Comparison of ENCODE assay signal across 8 cellular contexts in the genomic region with DNA sequence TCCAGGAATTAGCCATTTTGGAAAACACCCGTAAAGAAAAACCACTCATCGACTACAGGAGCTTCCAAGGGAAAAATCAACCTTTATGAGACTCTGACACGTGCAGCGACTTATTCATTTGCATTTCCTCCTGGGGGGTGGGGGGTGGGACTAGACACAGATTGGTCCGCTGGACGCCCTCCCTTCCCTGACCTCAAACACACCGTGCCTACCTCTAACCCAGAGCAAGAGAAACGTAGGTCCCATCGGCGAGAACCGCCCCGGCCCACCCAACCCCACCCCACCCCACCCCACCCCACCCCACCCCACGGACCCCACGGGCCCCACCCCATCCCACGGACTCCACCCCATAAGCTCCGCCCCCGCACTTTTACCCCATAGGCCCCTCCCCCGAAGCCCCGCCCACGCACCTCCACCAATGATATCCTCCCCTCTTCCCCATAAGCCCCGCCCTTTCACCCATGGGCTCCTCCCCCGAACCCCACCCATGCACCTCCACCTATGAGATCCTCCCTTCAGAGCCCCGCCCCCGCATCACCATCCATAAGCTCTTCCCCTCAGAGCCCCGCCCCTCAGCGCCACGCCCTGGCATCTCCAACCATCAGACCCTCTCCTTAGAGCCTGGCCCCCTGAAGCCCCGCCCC. TPM values are rescaled to one million over a fixed set of nuclear protein-coding genes. Genes with fewer than 3 reads are reported as not detected.
DNase-seq lines count a peak whose midpoint lies in the region; ATAC-seq, FAIRE-seq and TF ChIP-seq lines count a peak whose summit lies in the region.

No MANE protein-coding gene starts in this region.

- H4K20me1 ChIP-seq in astrocyte (ENCODE audit: insufficient read depth, low read length) (peaks cover 23% of the 10 kb centered on the region), PC-9 (ENCODE audit: insufficient read depth) (no peaks in the 10 kb centered on the region)

- no TSS peak for BruUV-seq in PC-9 (replicated peaks; lab: Mats Ljungman, UMichigan)

- POLR2A ChIA-PET in PC-9 (lab: Charles Lee; ENCODE audit: unreplicated experiment): no interaction called here

- peaks cover 3% of the 10 kb centered on the region for H3K36me3 ChIP-seq in astrocyte (ENCODE audit: insufficient read depth, low read length)
- peaks cover 23 to 37% of the 10 kb centered on the region in 2 donors for H3K36me3 ChIP-seq in lung (ENCODE audit: control insufficient read depth in 2 of 2, insufficient read depth in 2 of 2, low read length in 2 of 2)
- H3K36me3 ChIP-seq in urinary bladder (ENCODE audit: insufficient read depth): peaks cover 13% of the 10 kb centered on the region
- no peaks in the 10 kb centered on the region for H3K36me3 ChIP-seq in PC-9 (ENCODE audit: low read depth)

- peaks cover 2% of the 10 kb centered on the region for H3K4me1 Mint-ChIP-seq in astrocyte (ENCODE audit: low read depth, unreplicated experiment)

- peak overlapping the region; percentile 95 for H3K9ac ChIP-seq in astrocyte (ENCODE audit: low read length)

- H3K27ac Mint-ChIP-seq in astrocyte (ENCODE audit: unreplicated experiment): peak overlapping the region; percentile 97

- no peak for FAIRE-seq in astrocyte (lab: Jason Lieb, UNC)

- ATAC-seq in Right ventricle myocardium superior (ENCODE audit: poor library complexity): peak; percentile 6
- ATAC-seq in Right ventricle myocardium inferior: no peak
- no peak for ATAC-seq in lung (ENCODE audit: insufficient read depth, low FRiP score)
- ATAC-seq in GM21619 (IDR thresholded peaks at IDR 0.05; ENCODE audit: unreplicated experiment): no peak

- peaks cover 9% of the 10 kb centered on the region for H3K36me3 Mint-ChIP-seq in astrocyte (ENCODE audit: low read depth, unreplicated experiment)

- DNase-seq in Right ventricle myocardium superior (no peak), Right ventricle myocardium inferior (ENCODE audit: missing footprints) (no peak), astrocyte (ENCODE audit: low read depth) (no peak), lung (ENCODE audit: low spot score) (no peak), PC-9 (no peak), NCI-H146 treated with DMSO at 0.1 percent for 48 hours (lab: John Stamatoyannopoulos, UW; ENCODE audit: unreplicated experiment) (no peak)

- 50% methylated on average over 23 to 28 of the region's 28 CpGs for WGBS in lung, 2 donors
- 53% methylated on average over 28 of the region's 28 CpGs for WGBS in urinary bladder

- H3K4me2 ChIP-seq in astrocyte (ENCODE audit: low read length) (peak overlapping the region; percentile 87), PC-9 (no peak overlapping the region)

- H2AFZ ChIP-seq in astrocyte (ENCODE audit: low read depth, low read length): peak overlapping the region; percentile 24
- H2AFZ ChIP-seq in PC-9: no peak overlapping the region

- peaks cover 31% of the 10 kb centered on the region for H3K79me2 ChIP-seq in astrocyte (ENCODE audit: insufficient read depth, low read length)
- peaks cover 13% of the 10 kb centered on the region; the same call in 1 of the 2 replicates for H3K79me2 ChIP-seq in PC-9 (ENCODE audit: low read depth)

- H3K4me1 ChIP-seq in astrocyte (ENCODE audit: insufficient read depth, low read length) (peaks cover 7% of the 10 kb centered on the region), lung (ENCODE audit: control insufficient read depth in 2 of 2, insufficient read depth in 2 of 2, low read length in 2 of 2) (peaks cover 0 to 12% of the 10 kb centered on the region in 2 donors), urinary bladder (ENCODE audit: insufficient read depth) (no peaks in the 10 kb centered on the region), PC-9 (replicated peaks; ENCODE audit: insufficient read depth) (no peaks in the 10 kb centered on the region)

- no peaks in the 10 kb centered on the region for H3K9me3 ChIP-seq in astrocyte (ENCODE audit: insufficient read depth, low read depth, low read length)
- H3K9me3 ChIP-seq in lung (ENCODE audit: control insufficient read depth in 2 of 2, insufficient read depth in 1 of 2, low read length in 1 of 2): no peaks in the 10 kb centered on the region
- no peaks in the 10 kb centered on the region for H3K9me3 ChIP-seq in PC-9 (ENCODE audit: insufficient read depth, low read depth)

- TF ChIP-seq CTCF in astrocyte (IDR thresholded peaks at IDR 0.05; ENCODE audit: insufficient read depth, low read depth, low read length) (no peak), lung (IDR thresholded peaks at IDR 0.05; ENCODE audit: control extremely low read depth, extremely low read depth) (no peak), PC-9 (conservative IDR thresholded peaks at IDR 0.05) (no peak)

- intact Hi-C loops in Right ventricle myocardium superior (cut with DNase I) (no loop called here), Right ventricle myocardium inferior (cut with DNase I) (loop anchor here (2.0 to 5.0 kb wide), 3 partner anchors 51 to 95 kb away; partner anchors contain the start of gene PPP2R3B), PC-9 (cut with micrococcal nuclease; ENCODE audit: unreplicated experiment) (loop anchor here (2.0 kb wide), 1 partner anchor 35 kb away; no protein-coding TSS in a partner anchor)

- no peaks in the 10 kb centered on the region for H3K27me3 Mint-ChIP-seq in astrocyte (ENCODE audit: low read depth, unreplicated experiment)

- CTCF ChIA-PET in PC-9 (lab: Charles Lee): no interaction called here

- H3F3A ChIP-seq in PC-9 (ENCODE audit: insufficient read depth, low read depth): peaks cover under 1% of the 10 kb centered on the region; the same call in 1 of the 2 replicates

- H3K9me2 ChIP-seq in PC-9 (ENCODE audit: insufficient read depth): no peaks in the 10 kb centered on the region

- no peaks in the 10 kb centered on the region for H3K9me3 Mint-ChIP-seq in astrocyte (ENCODE audit: unreplicated experiment)

- H3K4me3 Mint-ChIP-seq in astrocyte (ENCODE audit: unreplicated experiment): peak overlapping the region; percentile 92

- H3K27me3 ChIP-seq in astrocyte (ENCODE audit: insufficient read depth, low read length) (no peaks in the 10 kb centered on the region), lung (ENCODE audit: control insufficient read depth, insufficient read depth) (no peaks in the 10 kb centered on the region), PC-9 (ENCODE audit: insufficient read depth, low read depth) (no peaks in the 10 kb centered on the region)

- H3K4me3 ChIP-seq in astrocyte (ENCODE audit: insufficient read depth, low read depth, low read length): peak overlapping the region; percentile 73
- H3K4me3 ChIP-seq in lung: peak overlapping the region; percentile 20
- peak overlapping the region; percentile 93 for H3K4me3 ChIP-seq in urinary bladder (ENCODE audit: low read depth, low read length)
- H3K4me3 ChIP-seq in PC-9: no peak overlapping the region

- no peak overlapping the region for H3K27ac ChIP-seq in astrocyte (ENCODE audit: low read depth, low read length)
- H3K27ac ChIP-seq in lung (ENCODE audit: low read depth in 1 of 2, low read length in 1 of 2): peak overlapping the region in 1 of 2 donors; percentile 2
- peak overlapping the region; percentile 48 for H3K27ac ChIP-seq in urinary bladder (ENCODE audit: low read depth)
- H3K27ac ChIP-seq in PC-9: no peak overlapping the region

RNA-seq across cellular contexts. Expression of gene GTPBP6, which starts 1.1 kb away (rescaled TPM):
- total RNA-seq in Right ventricle myocardium superior: 50.8 TPM
- total RNA-seq in Right ventricle myocardium inferior: 51.4 TPM
- 27.9 and 30.5 TPM in 2 replicates for total RNA-seq in astrocyte
- 10 to 100 TPM; 11.8 to 79.1 TPM for total RNA-seq in lung
- 10 to 100 TPM; 58.7 to 60.5 TPM for polyA plus RNA-seq in lung
- total RNA-seq in urinary bladder: 10.0 TPM
- 71.8 TPM for polyA plus RNA-seq in urinary bladder
- 43.5 and 47.0 TPM in 2 replicates for total RNA-seq in PC-9 (2021)

RNA-seq across cellular contexts. Expression of gene PLCXD1, which starts 36.4 kb away (rescaled TPM):
- total RNA-seq in Right ventricle myocardium superior: 5.1 TPM
- 6.1 TPM for total RNA-seq in Right ventricle myocardium inferior
- 20.3 and 25.9 TPM in 2 replicates for total RNA-seq in astrocyte
- total RNA-seq in lung: 10 to 100 TPM; 22.2 to 34.2 TPM
- 10 to 100 TPM; 13.4 to 41.5 TPM for polyA plus RNA-seq in lung
- 5.2 TPM for total RNA-seq in urinary bladder
- 10.2 TPM for polyA plus RNA-seq in urinary bladder
- 8.7 and 9.0 TPM in 2 replicates for total RNA-seq in PC-9 (2021)
